9 cellular contexts compared by ENCODE assay signal in genomic region chr2:46601328-46601963, GRCh38.
DNase-seq lines count a peak whose midpoint lies in the region; ATAC-seq and TF ChIP-seq lines count a peak whose summit lies in the region.
"Had no signal": no experiment of that assay in that cellular context is flagged by ENCODE, and none has a peak within 500 bp of the region (broad histone marks: within the 10 kb centered on the region; RNA-seq: fewer than 3 reads in every experiment).

No MANE protein-coding gene starts in this region.

- DNase-seq in NCI-H82 (lab: John Stamatoyannopoulos, UW) (peak; percentile 10), NCI-H82 treated with DMSO at 0.1 percent for 48 hours (lab: John Stamatoyannopoulos, UW; ENCODE audit: unreplicated experiment) (no peak), OCI-M1 (lab: John Stamatoyannopoulos, UW) (peak; percentile 51), fibroblast of mammary gland (ENCODE audit: low read depth) (peak; percentile 17), superior temporal gyrus (ENCODE audit: extremely low spot score) (peak; percentile 71)
- DNase-seq: effector CD4-positive, alpha-beta T cell had no signal

- H3K4me3 ChIP-seq in fibroblast of mammary gland (ENCODE audit: control insufficient read depth, low read depth, low read length) = no peak overlapping the region

- TF ChIP-seq CTCF in fibroblast of mammary gland (conservative IDR thresholded peaks at IDR 0.05; ENCODE audit: control insufficient read depth, insufficient read depth, low read depth, low read length) = peak; percentile 38

- ATAC-seq in GM19035 (IDR thresholded peaks at IDR 0.05; ENCODE audit: unreplicated experiment) (no peak), HG03135 (IDR thresholded peaks at IDR 0.05; ENCODE audit: unreplicated experiment) (no peak), HG03280 (IDR thresholded peaks at IDR 0.05; ENCODE audit: unreplicated experiment) (no peak)
